Comparison of ENCODE assay signal across 8 cellular contexts in the genomic region with DNA sequence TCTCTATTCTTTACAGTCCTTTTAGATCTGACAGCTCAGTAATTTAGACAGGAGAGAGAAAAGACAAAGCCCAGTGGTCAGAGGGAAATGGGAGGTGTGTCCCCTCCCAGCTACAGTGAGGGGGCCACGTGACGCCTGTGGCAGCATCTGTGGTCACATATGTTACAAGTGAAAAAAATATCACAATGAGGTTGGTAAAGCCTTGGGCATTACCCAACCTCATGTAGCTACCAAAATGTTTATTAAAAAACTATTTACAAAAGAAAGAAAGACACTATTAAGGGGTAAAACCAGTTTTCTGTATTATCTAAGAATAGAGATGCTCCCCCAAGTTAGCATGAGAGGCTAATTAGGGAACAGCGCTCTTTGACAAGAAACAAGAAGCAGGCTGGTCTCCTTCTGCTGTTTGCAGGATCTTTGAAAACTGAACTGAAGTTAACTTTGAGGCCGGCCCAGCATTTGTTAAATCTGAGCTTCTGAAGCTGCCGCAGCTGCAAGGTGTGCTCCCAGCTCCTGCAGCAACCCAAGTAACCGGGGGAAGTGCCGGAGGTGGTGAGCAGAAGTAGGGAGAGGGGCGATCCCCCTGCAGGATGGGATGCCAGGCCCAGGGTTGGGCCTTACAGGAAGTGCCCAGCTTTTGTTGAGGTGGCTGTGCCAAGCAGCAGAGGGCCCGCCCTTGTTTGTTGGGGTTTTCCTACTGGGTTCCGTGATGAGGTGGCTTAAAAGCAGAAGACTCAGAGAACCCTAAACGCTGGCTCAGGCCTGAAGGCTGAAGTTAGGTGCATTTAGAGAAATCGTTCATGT. TPM values are rescaled to one million over a fixed set of nuclear protein-coding genes. Genes with fewer than 3 reads are reported as not detected.
DNase-seq lines count a peak whose midpoint lies in the region; ATAC-seq and TF ChIP-seq lines count a peak whose summit lies in the region.

No MANE protein-coding gene starts in this region.

- no peaks in the 10 kb centered on the region for H3K36me3 Mint-ChIP-seq in activated T-helper 17 cell treated with anti-CD3 and anti-CD28 coated beads, Interleukin-2, amount 50 U/mL, for 72 hours (ENCODE audit: low read depth)

- peak; percentile 74 for DNase-seq in NCI-H69 (lab: John Stamatoyannopoulos, UW)
- DNase-seq in medulla oblongata (ENCODE audit: extremely low spot score): peak; percentile 53
- peak; percentile 53 to 59 for DNase-seq in stimulated activated CD8-positive, alpha-beta memory T cell treated with anti-CD3 and anti-CD28 coated beads, Interleukin-7, amount 100 ng/mL, for 4 hours (ENCODE audit: low read depth in 2 of 2)
- DNase-seq in NCI-H748 (lab: John Stamatoyannopoulos, UW; ENCODE audit: unreplicated experiment): no peak
- DNase-seq in uterus: no peak

- no peak for TF ChIP-seq CTCF in uterus (IDR thresholded peaks at IDR 0.05)

- H3K27ac Mint-ChIP-seq in activated T-helper 17 cell treated with anti-CD3 and anti-CD28 coated beads, Interleukin-2, amount 50 U/mL, for 72 hours: peak overlapping the region; percentile 83

- no peaks in the 10 kb centered on the region for H3K27me3 ChIP-seq in uterus

- ATAC-seq in GM18517 (IDR thresholded peaks at IDR 0.05; ENCODE audit: unreplicated experiment): peak; percentile 79
- ATAC-seq in HG02678 (IDR thresholded peaks at IDR 0.05; ENCODE audit: unreplicated experiment): peak; percentile 77
- ATAC-seq in activated T-helper 17 cell treated with anti-CD3 and anti-CD28 coated beads, Interleukin-2, amount 50 U/mL, for 72 hours (replicated peaks): peak; percentile 97

- no peak for TF ChIP-seq POLR2A in uterus (IDR thresholded peaks at IDR 0.05)

- no peaks in the 10 kb centered on the region for H3K9me3 ChIP-seq in uterus

- H3K4me1 Mint-ChIP-seq in activated T-helper 17 cell treated with anti-CD3 and anti-CD28 coated beads, Interleukin-2, amount 50 U/mL, for 72 hours: peaks cover 38% of the 10 kb centered on the region

- H3K27me3 Mint-ChIP-seq in activated T-helper 17 cell treated with anti-CD3 and anti-CD28 coated beads, Interleukin-2, amount 50 U/mL, for 72 hours: no peaks in the 10 kb centered on the region

- H3K27ac ChIP-seq in uterus: no peak overlapping the region

- no peaks in the 10 kb centered on the region for H3K4me1 ChIP-seq in uterus

- H3K4me3 Mint-ChIP-seq in activated T-helper 17 cell treated with anti-CD3 and anti-CD28 coated beads, Interleukin-2, amount 50 U/mL, for 72 hours: peak overlapping the region; percentile 76

- no peaks in the 10 kb centered on the region for H3K36me3 ChIP-seq in uterus

- intact Hi-C loops in uterus (cut with DNase I; ENCODE audit: low total_unique reads): no loop called here

- H3K4me3 ChIP-seq in uterus: no peak overlapping the region

- H3K9me3 Mint-ChIP-seq in activated T-helper 17 cell treated with anti-CD3 and anti-CD28 coated beads, Interleukin-2, amount 50 U/mL, for 72 hours: peaks cover 4% of the 10 kb centered on the region

RNA-seq across cellular contexts. Expression of a gene that starts 42.6 kb away (rescaled TPM):
- total RNA-seq in activated T-helper 17 cell treated with anti-CD3 and anti-CD28 coated beads, Interleukin-2, amount 50 U/mL, for 72 hours: 10 to 100 TPM; 15.1 to 16.2 TPM
- 10 to 100 TPM in 3 of 4 donors, 1 to 10 TPM in 1; 9.7 to 63.0 (median 19.5) TPM for total RNA-seq in uterus

Comparison
In these comparisons a context has a peak if more than half of its experiments do, and no peak if none do; other contexts are left out.
1. DNase-seq: peak in NCI-H69 (single experiment), medulla oblongata (single experiment) and stimulated activated CD8-positive, alpha-beta memory T cell treated with anti-CD3 and anti-CD28 coated beads, Interleukin-7, amount 100 ng/mL, for 4 hours (2 of 2); none in NCI-H748 (single experiment) and uterus (0 of 2).
2. Peak in every context shown above with its lines, with median percentiles within 50 percentile points of each other: ATAC-seq.